22 cellular contexts compared by ENCODE assay signal in genomic region chr17:21676281-21677111, GRCh38. TPM values are rescaled to one million over a fixed set of nuclear protein-coding genes. Genes with fewer than 3 reads are reported as not detected.
A peak's percentile ranks its signal among the peaks of the same experiment; 100 is the strongest.
DNase-seq lines count a peak whose midpoint lies in the region; ATAC-seq and TF ChIP-seq lines count a peak whose summit lies in the region.
"Had no signal": no experiment of that assay in that cellular context is flagged by ENCODE, and none has a peak within 500 bp of the region (broad histone marks: within the 10 kb centered on the region; RNA-seq: fewer than 3 reads in every experiment).

No MANE protein-coding gene starts in this region.

- peaks cover 16 to 72% (median 64%) of the 10 kb centered on the region in 10 experiments; a peak in 19 of 20 replicates for H3K4me1 ChIP-seq in BLaER1 treated with 17β-estradiol and CSF1 and Interleukin-3, amounts not matched to agents 10 nM and 100 nM
- H3K4me1 ChIP-seq in Karpas-422 (ENCODE audit: low read length), result no peaks in the 10 kb centered on the region
- H3K4me1 ChIP-seq in prostate gland (replicated peaks), result no peaks in the 10 kb centered on the region
- H3K4me1 ChIP-seq: psoas muscle, uterus had no signal

- no peaks in the 10 kb centered on the region for H3K9me2 ChIP-seq in Karpas-422 (replicated peaks; ENCODE audit: insufficient read depth, low read length)

- no peak for TF ChIP-seq CTCF in prostate gland (IDR thresholded peaks at IDR 0.05)

- peak overlapping the region; percentile 5 to 94 (median 79); a peak in 21 of 22 replicates for H3K4me2 ChIP-seq in BLaER1 treated with 17β-estradiol and CSF1 and Interleukin-3, amounts not matched to agents 10 nM and 100 nM
- H3K4me2 ChIP-seq in Karpas-422 (ENCODE audit: low read depth, low read length, poor library complexity, severe bottlenecking), result no peak overlapping the region

- DNase-seq in Karpas-422 (peak; percentile 25), prostate gland (ENCODE audit: low spot score) (peak; percentile 22), cortex of kidney (lab: John Stamatoyannopoulos, UW) (no peak)
- no peak for DNase-seq in activated naive CD4-positive, alpha-beta T cell treated with anti-CD3 and anti-CD28 coated beads, Interleukin-2, amount 50 U/mL, for 16 hours
- DNase-seq in activated naive CD4-positive, alpha-beta T cell (lab: John Stamatoyannopoulos, UW), result no peak
- DNase-seq: activated B cell treated with CpG ODN at 0.5 μM for 24 hours; activated CD4-positive, alpha-beta T cell treated with anti-CD3 and anti-CD28 coated beads, Interleukin-2, amount 50 U/mL, for 48 hours; activated naive CD4-positive, alpha-beta T cell treated with anti-CD3 and anti-CD28 coated beads for 36 hours; Calu3; NCI-H1092; NCI-H1930; psoas muscle; Right ventricle myocardium superior; stimulated activated CD4-positive, alpha-beta T cell treated with anti-CD3 and anti-CD28 coated beads, Interleukin-2, amount 100 ng/mL, for 48 hours; T1000 had no signal

- WGBS in prostate gland, result 81% methylated on average over 30 of the region's 30 CpGs

- peak overlapping the region in 4 of 11 experiments; percentile 39 to 63 (median 56); a peak in 7 of 22 replicates for H3K9ac ChIP-seq in BLaER1 treated with 17β-estradiol and CSF1 and Interleukin-3, amounts not matched to agents 10 nM and 100 nM
- H3K9ac ChIP-seq in Karpas-422 (ENCODE audit: low read length), result no peak overlapping the region

- H2AFZ ChIP-seq in Karpas-422 (ENCODE audit: low read length), result no peak overlapping the region

- H3K79me2 ChIP-seq in Karpas-422 (ENCODE audit: low read length), result no peaks in the 10 kb centered on the region

- peaks cover 46 to 59% (median 53%) of the 10 kb centered on the region in 11 experiments for H3K9me3 ChIP-seq in BLaER1 treated with 17β-estradiol and CSF1 and Interleukin-3, amounts not matched to agents 10 nM and 100 nM (replicated peaks in 1 of 11)
- H3K9me3 ChIP-seq in Karpas-422 (ENCODE audit: low read length), result no peaks in the 10 kb centered on the region
- H3K9me3 ChIP-seq in prostate gland, result no peaks in the 10 kb centered on the region
- H3K9me3 ChIP-seq: psoas muscle, uterus had no signal

- intact Hi-C loops in prostate gland (cut with DNase I), result no loop called here

- peak; percentile 79 for ATAC-seq in esophagus mucosa
- ATAC-seq: psoas muscle; stimulated activated effector memory CD8-positive, alpha-beta T cell treated with anti-CD3 and anti-CD28 coated beads, Interleukin-12 subunit alpha, Interleukin-12 subunit beta, amount 100 ng/mL, for 72 hours had no signal

- peak overlapping the region in 4 of 11 experiments; percentile 47 to 74 (median 69); a peak in 8 of 22 replicates for H3K27ac ChIP-seq in BLaER1 treated with 17β-estradiol and CSF1 and Interleukin-3, amounts not matched to agents 10 nM and 100 nM
- H3K27ac ChIP-seq in Karpas-422 (ENCODE audit: low read length), result no peak overlapping the region
- no peak overlapping the region for H3K27ac ChIP-seq in prostate gland
- H3K27ac ChIP-seq: psoas muscle, uterus had no signal

- no peaks in the 10 kb centered on the region for H4K20me1 ChIP-seq in BLaER1 treated with 17β-estradiol and CSF1 and Interleukin-3, amounts not matched to agents 10 nM and 100 nM
- H4K20me1 ChIP-seq in Karpas-422 (ENCODE audit: insufficient read depth, low read depth, low read length), result no peaks in the 10 kb centered on the region

- H3K36me3 ChIP-seq in BLaER1 treated with 17β-estradiol and CSF1 and Interleukin-3, amounts not matched to agents 10 nM and 100 nM, result peaks cover 0 to 3% (median 0%) of the 10 kb centered on the region in 11 experiments; a peak in 2 of 22 replicates
- H3K36me3 ChIP-seq in Karpas-422 (ENCODE audit: insufficient read depth, low read length), result no peaks in the 10 kb centered on the region
- H3K36me3 ChIP-seq in prostate gland, result no peaks in the 10 kb centered on the region
- H3K36me3 ChIP-seq: uterus had no signal

- peak overlapping the region in 4 of 10 experiments; percentile 14 to 44 (median 24); a peak in 3 of 20 replicates for H3K4me3 ChIP-seq in BLaER1 treated with 17β-estradiol and CSF1 and Interleukin-3, amounts not matched to agents 10 nM and 100 nM
- H3K4me3 ChIP-seq in Karpas-422 (ENCODE audit: low read length) (no peak overlapping the region), prostate gland (no peak overlapping the region)
- H3K4me3 ChIP-seq: psoas muscle, uterus had no signal

- no peak for TF ChIP-seq POLR2A in prostate gland (IDR thresholded peaks at IDR 0.05)

- peaks cover 0 to 16% (median 0%) of the 10 kb centered on the region in 11 experiments; a peak in 4 of 22 replicates for H3K27me3 ChIP-seq in BLaER1 treated with 17β-estradiol and CSF1 and Interleukin-3, amounts not matched to agents 10 nM and 100 nM
- H3K27me3 ChIP-seq in Karpas-422 (ENCODE audit: low read length) (0 out of 2 replicates have a peak, but pooled peaks cover 3% of the 10 kb centered on the region), prostate gland (replicated peaks; ENCODE audit: insufficient read depth) (no peaks in the 10 kb centered on the region)
- H3K27me3 ChIP-seq: uterus had no signal

RNA-seq across cellular contexts. Expression of gene KCNJ18, which starts 15.8 kb away (rescaled TPM):
- not detected in 2 replicates for total RNA-seq in Karpas-422 (2014; rRNA removed; shearing (Covaris generic); ENCODE audit: low replicate concordance)
- not detected for total RNA-seq in esophagus mucosa
- not detected for total RNA-seq in prostate gland
- total RNA-seq: activated B cell treated with CpG ODN at 0.5 μM for 24 hours; activated naive CD4-positive, alpha-beta T cell treated with anti-CD3 and anti-CD28 coated beads for 36 hours; Calu3; liver; mononuclear cell; psoas muscle; Right ventricle myocardium superior; skeletal muscle tissue; uterus had no signal

Comparison
In these comparisons a context has a peak if more than half of its experiments do, and no peak if none do; other contexts are left out.
1. DNase-seq: peak in Karpas-422 (single experiment) and prostate gland (single experiment); none in activated naive CD4-positive, alpha-beta T cell treated with anti-CD3 and anti-CD28 coated beads, Interleukin-2, amount 50 U/mL, for 16 hours (single experiment), activated naive CD4-positive, alpha-beta T cell (0 of 4) and cortex of kidney (single experiment).